In genomic region chr5:79561525-79561893, GRCh38 we compare ENCODE assay signal across 10 cellular contexts. TPM values are rescaled to one million over a fixed set of nuclear protein-coding genes. Genes with fewer than 3 reads are reported as not detected.
A peak's percentile ranks its signal among the peaks of the same experiment; 100 is the strongest.
DNase-seq lines count a peak whose midpoint lies in the region; ATAC-seq, FAIRE-seq and TF ChIP-seq lines count a peak whose summit lies in the region.
"Had no signal": no experiment of that assay in that cellular context is flagged by ENCODE, and none has a peak within 500 bp of the region (broad histone marks: within the 10 kb centered on the region; RNA-seq: fewer than 3 reads in every experiment).

No MANE protein-coding gene starts in this region.

- peaks cover 5% of the 10 kb centered on the region for H3K27me3 Mint-ChIP-seq in activated B cell treated with CpG ODN at 0.5 μM for 24 hours
- H3K27me3 Mint-ChIP-seq in glutamatergic neuron (ENCODE audit: unreplicated experiment): no peaks in the 10 kb centered on the region

- ATAC-seq in GM18867 (IDR thresholded peaks at IDR 0.05; ENCODE audit: unreplicated experiment) (peak; percentile 29), HG02571 (IDR thresholded peaks at IDR 0.05; ENCODE audit: unreplicated experiment) (peak; percentile 26), activated B cell treated with CpG ODN at 0.5 μM for 24 hours (ENCODE audit: low read depth) (no peak)
- ATAC-seq: esophagus mucosa had no signal

- peak overlapping the region; percentile 71 for H3K27ac ChIP-seq in osteoblast (ENCODE audit: low read depth, low read length)

- CTCF ChIA-PET in activated B cell treated with CpG ODN at 0.5 μM for 24 hours (lab: Charles Lee): interaction anchor here (1.2 to 1.4 kb wide), 2 partner anchors 296 to 298 kb away, joined by 3 to 4 read pairs; no protein-coding TSS in a partner anchor
- CTCF ChIA-PET in HEK293T (lab: Yijun Ruan, JAX): no interaction called here

- no peak for FAIRE-seq in frontal cortex (lab: Jason Lieb, UNC)

- no peaks in the 10 kb centered on the region for H4K20me1 ChIP-seq in osteoblast (ENCODE audit: insufficient read depth, low read length)

- peak overlapping the region; percentile 60 for H2AFZ ChIP-seq in osteoblast (ENCODE audit: low read length)

- H3K4me2 ChIP-seq in osteoblast (ENCODE audit: insufficient read depth, low read length): peak overlapping the region; percentile 6

- TF ChIP-seq CTCF in activated B cell treated with CpG ODN at 0.5 μM for 24 hours (IDR thresholded peaks at IDR 0.05) (no peak), osteoblast (IDR thresholded peaks at IDR 0.05; ENCODE audit: extremely low read depth, low read depth, low read length) (no peak), glutamatergic neuron (IDR thresholded peaks at IDR 0.05; ENCODE audit: partially characterized antibody, unreplicated experiment) (no peak)

- peak overlapping the region; percentile 65 for H3K27ac Mint-ChIP-seq in activated B cell treated with CpG ODN at 0.5 μM for 24 hours
- no peak overlapping the region for H3K27ac Mint-ChIP-seq in glutamatergic neuron (ENCODE audit: unreplicated experiment)

- H3K4me3 Mint-ChIP-seq in activated B cell treated with CpG ODN at 0.5 μM for 24 hours: no peak overlapping the region
- no peak overlapping the region for H3K4me3 Mint-ChIP-seq in glutamatergic neuron (ENCODE audit: unreplicated experiment)

- no peaks in the 10 kb centered on the region for H3K9me3 ChIP-seq in osteoblast (ENCODE audit: low read depth, low read length)

- H3K9me3 Mint-ChIP-seq in activated B cell treated with CpG ODN at 0.5 μM for 24 hours (no peaks in the 10 kb centered on the region), glutamatergic neuron (ENCODE audit: unreplicated experiment) (peaks cover 5% of the 10 kb centered on the region)

- H3K36me3 Mint-ChIP-seq in activated B cell treated with CpG ODN at 0.5 μM for 24 hours (ENCODE audit: low read depth): no peaks in the 10 kb centered on the region
- H3K36me3 Mint-ChIP-seq in glutamatergic neuron (ENCODE audit: unreplicated experiment): no peaks in the 10 kb centered on the region

- intact Hi-C loops in activated B cell treated with CpG ODN at 0.5 μM for 24 hours (cut with micrococcal nuclease): no loop called here

- H3K36me3 ChIP-seq in osteoblast (ENCODE audit: insufficient read depth, low read length): no peaks in the 10 kb centered on the region

- no peak overlapping the region for H3K4me3 ChIP-seq in osteoblast (ENCODE audit: insufficient read depth, low read length)

- POLR2A ChIA-PET in activated B cell treated with CpG ODN at 0.5 μM for 24 hours (lab: Charles Lee) (interaction anchor here (1.2 kb wide), 1 partner anchor 47 kb away, joined by 6 read pairs; the partner anchor contains the start of gene HOMER1), HEK293T (lab: Yijun Ruan, JAX) (no interaction called here)

- no peaks in the 10 kb centered on the region for H3K79me2 ChIP-seq in osteoblast (ENCODE audit: insufficient read depth, low read length)

- peaks cover 31% of the 10 kb centered on the region for H3K4me1 ChIP-seq in osteoblast (ENCODE audit: insufficient read depth, low read length)

- H3K4me1 Mint-ChIP-seq in activated B cell treated with CpG ODN at 0.5 μM for 24 hours: peaks cover 20% of the 10 kb centered on the region
- H3K4me1 Mint-ChIP-seq in glutamatergic neuron (ENCODE audit: low read depth, unreplicated experiment): peaks cover 6% of the 10 kb centered on the region

- DNase-seq in activated B cell treated with CpG ODN at 0.5 μM for 24 hours: no peak
- DNase-seq in osteoblast (ENCODE audit: insufficient read length, low spot score, missing footprints): no peak
- DNase-seq in HEK293T (ENCODE audit: extremely low spot score): no peak
- no peak for DNase-seq in NCI-H146 (lab: John Stamatoyannopoulos, UW)
- DNase-seq in glutamatergic neuron: no peak
- no peak for DNase-seq in frontal cortex (ENCODE audit: low spot score in 2 of 2)
- DNase-seq: activated gamma-delta T cell had no signal

- H3K27me3 ChIP-seq in osteoblast (ENCODE audit: insufficient read depth, low read length): no peaks in the 10 kb centered on the region

TF ChIP-seq in HEK293T, 16 proteins besides CTCF, POLR2A, EP300 and RAD21:
- no peak for TF ChIP-seq TARDBP (IDR thresholded peaks at IDR 0.05)
- no peak for TF ChIP-seq ELF4 (IDR thresholded peaks at IDR 0.05)
- TF ChIP-seq FOXM1 (IDR thresholded peaks at IDR 0.05; ENCODE audit: borderline replicate concordance): no peak
- no peak for TF ChIP-seq SUZ12 (IDR thresholded peaks at IDR 0.05)
- TF ChIP-seq PKNOX1 (IDR thresholded peaks at IDR 0.05): no peak
- TF ChIP-seq LEF1 (IDR thresholded peaks at IDR 0.05; ENCODE audit: borderline replicate concordance): no peak
- TF ChIP-seq FOXA1 (IDR thresholded peaks at IDR 0.05): no peak
- no peak for TF ChIP-seq HDGF (IDR thresholded peaks at IDR 0.05; ENCODE audit: borderline replicate concordance)
- TF ChIP-seq BHLHE40 (IDR thresholded peaks at IDR 0.05; ENCODE audit: borderline replicate concordance): no peak
- no peak for TF ChIP-seq L3MBTL2 (conservative IDR thresholded peaks at IDR 0.05)
- TF ChIP-seq NFRKB (IDR thresholded peaks at IDR 0.05): no peak
- no peak for TF ChIP-seq ARNT (IDR thresholded peaks at IDR 0.05)

RNA-seq across cellular contexts. Expression of gene HOMER1, which starts 47.6 kb away (rescaled TPM):
- 3.2 and 4.2 TPM in 2 replicates for total RNA-seq in activated B cell treated with CpG ODN at 0.5 μM for 24 hours
- total RNA-seq in osteoblast: 10.6 and 14.1 TPM in 2 replicates
- total RNA-seq in glutamatergic neuron (ENCODE audit: unreplicated experiment): 19.7 TPM
- 205 TPM for total RNA-seq in frontal cortex

RNA-seq across cellular contexts. Expression of gene TENT2, which starts 50.7 kb away (rescaled TPM):
- 110 and 123 TPM in 2 replicates for total RNA-seq in activated B cell treated with CpG ODN at 0.5 μM for 24 hours
- total RNA-seq in osteoblast: 65.9 and 77.5 TPM in 2 replicates
- 60.4 TPM for total RNA-seq in glutamatergic neuron (ENCODE audit: unreplicated experiment)
- 51.0 TPM for total RNA-seq in frontal cortex
